In the genomic region with DNA sequence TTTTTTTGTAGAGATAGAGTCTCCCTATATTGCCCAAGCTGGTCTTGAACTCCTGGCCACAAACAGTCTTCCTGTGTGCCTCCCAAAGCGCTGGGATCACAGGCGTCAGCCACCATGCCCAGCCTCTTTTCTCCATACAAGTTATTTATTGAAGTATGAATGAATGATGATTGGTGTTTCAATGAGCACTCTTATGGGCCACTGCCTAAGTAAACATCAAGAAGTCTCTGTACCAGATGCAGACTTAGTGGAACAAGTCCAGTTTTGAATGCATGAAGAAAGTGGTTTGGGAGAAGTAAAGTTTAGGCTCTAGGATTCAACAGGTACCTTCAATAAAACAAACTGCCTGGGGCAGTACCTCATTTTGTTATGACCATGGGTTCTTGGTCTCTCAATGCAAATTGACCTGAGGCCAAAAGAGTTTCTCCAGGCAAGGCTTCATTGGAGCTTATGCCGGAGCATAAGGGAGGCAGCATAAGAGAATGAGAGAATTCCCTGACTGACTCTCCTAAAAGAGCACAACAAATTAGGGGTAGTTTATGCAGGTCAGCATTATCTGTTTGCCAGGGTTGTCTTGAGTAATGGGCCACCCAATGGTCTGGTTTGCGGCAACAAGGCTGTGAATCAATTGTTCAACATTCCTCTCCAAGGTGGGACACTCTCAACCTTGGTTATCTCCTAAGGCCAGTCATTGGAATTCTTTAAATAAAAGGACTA, we compare ENCODE assay signal across 11 cellular contexts. TPM values are rescaled to one million over a fixed set of nuclear protein-coding genes. Genes with fewer than 3 reads are reported as not detected.
DNase-seq lines count a peak whose midpoint lies in the region; ATAC-seq and TF ChIP-seq lines count a peak whose summit lies in the region.
"Had no signal": no experiment of that assay in that cellular context is flagged by ENCODE, and none has a peak within 500 bp of the region (broad histone marks: within the 10 kb centered on the region; RNA-seq: fewer than 3 reads in every experiment).

No MANE protein-coding gene starts in this region.

- no peak for ATAC-seq in activated B cell treated with CpG ODN at 0.5 μM for 24 hours (ENCODE audit: low read depth)
- ATAC-seq in HG02588 (IDR thresholded peaks at IDR 0.05; ENCODE audit: unreplicated experiment) = no peak

- peak overlapping the region; percentile 89 for H3K4me3 Mint-ChIP-seq in T-helper 2 cell treated with Interferon-gamma antibody and Interleukin-4, amounts not matched to agents 5 μg/mL and 100 μg/mL, for 36 hours
- H3K4me3 Mint-ChIP-seq in activated B cell treated with CpG ODN at 0.5 μM for 24 hours = peak overlapping the region; percentile 94

- H3K27ac ChIP-seq in iPS-18a (ENCODE audit: low read length) = no peak overlapping the region
- peak overlapping the region; percentile 83 for H3K27ac ChIP-seq in stomach smooth muscle (ENCODE audit: low read length)

- H3K27me3 Mint-ChIP-seq in T-helper 2 cell treated with Interferon-gamma antibody and Interleukin-4, amounts not matched to agents 5 μg/mL and 100 μg/mL, for 36 hours (ENCODE audit: low read depth) = no peaks in the 10 kb centered on the region
- no peaks in the 10 kb centered on the region for H3K27me3 Mint-ChIP-seq in activated B cell treated with CpG ODN at 0.5 μM for 24 hours

- CTCF ChIA-PET in activated B cell treated with CpG ODN at 0.5 μM for 24 hours (lab: Charles Lee) = no interaction called here

- intact Hi-C loops in activated B cell treated with CpG ODN at 0.5 μM for 24 hours (cut with micrococcal nuclease) = loop anchor here (1.0 to 10.0 kb wide), 6 partner anchors 19 to 1935 kb away; a partner anchor contains a TSS

- H3K36me3 ChIP-seq in iPS-18a (ENCODE audit: control insufficient read depth, low read depth, low read length) (no peaks in the 10 kb centered on the region), stomach smooth muscle (ENCODE audit: control insufficient read depth in 2 of 2, insufficient read depth in 2 of 2, low read length in 2 of 2) (no peaks in the 10 kb centered on the region)

- H3K27ac Mint-ChIP-seq in T-helper 2 cell treated with Interferon-gamma antibody and Interleukin-4, amounts not matched to agents 5 μg/mL and 100 μg/mL, for 36 hours = peak overlapping the region; percentile 90
- H3K27ac Mint-ChIP-seq in activated B cell treated with CpG ODN at 0.5 μM for 24 hours = peak overlapping the region; percentile 94

- H3K27me3 ChIP-seq in iPS-18a (ENCODE audit: control insufficient read depth, insufficient read depth, low read length) (no peaks in the 10 kb centered on the region), stomach smooth muscle (ENCODE audit: control insufficient read depth in 1 of 2, insufficient read depth in 2 of 2, low read length in 2 of 2) (no peaks in the 10 kb centered on the region)

- peak overlapping the region; percentile 89 for H3K9ac ChIP-seq in iPS-18a (ENCODE audit: low read length)
- peak overlapping the region in 1 of 2 donors; percentile 51 for H3K9ac ChIP-seq in stomach smooth muscle (ENCODE audit: low read length in 2 of 2)

- H3K9me3 ChIP-seq in iPS-18a (ENCODE audit: control insufficient read depth, low read depth, low read length) (no peaks in the 10 kb centered on the region), stomach smooth muscle (ENCODE audit: control insufficient read depth in 2 of 2, low read length in 2 of 2) (no peaks in the 10 kb centered on the region)

- H3K4me1 ChIP-seq in iPS-18a (ENCODE audit: control insufficient read depth, low read depth, low read length) (peaks cover 14% of the 10 kb centered on the region), stomach smooth muscle (ENCODE audit: control insufficient read depth, insufficient read depth, low read length) (peaks cover 15% of the 10 kb centered on the region)

- H3K9me3 Mint-ChIP-seq in T-helper 2 cell treated with Interferon-gamma antibody and Interleukin-4, amounts not matched to agents 5 μg/mL and 100 μg/mL, for 36 hours = no peaks in the 10 kb centered on the region
- H3K9me3 Mint-ChIP-seq in activated B cell treated with CpG ODN at 0.5 μM for 24 hours = no peaks in the 10 kb centered on the region

- peaks cover 12% of the 10 kb centered on the region for H3K36me3 Mint-ChIP-seq in T-helper 2 cell treated with Interferon-gamma antibody and Interleukin-4, amounts not matched to agents 5 μg/mL and 100 μg/mL, for 36 hours (ENCODE audit: low read depth)
- peaks cover 12% of the 10 kb centered on the region for H3K36me3 Mint-ChIP-seq in activated B cell treated with CpG ODN at 0.5 μM for 24 hours (ENCODE audit: low read depth)

- peaks cover 37% of the 10 kb centered on the region for H3K4me1 Mint-ChIP-seq in T-helper 2 cell treated with Interferon-gamma antibody and Interleukin-4, amounts not matched to agents 5 μg/mL and 100 μg/mL, for 36 hours (ENCODE audit: low read depth)
- H3K4me1 Mint-ChIP-seq in activated B cell treated with CpG ODN at 0.5 μM for 24 hours = peaks cover 56% of the 10 kb centered on the region

- no peak for DNase-seq in T-helper 2 cell treated with Interferon-gamma antibody and Interleukin-4, amounts not matched to agents 5 μg/mL and 100 μg/mL, for 36 hours (ENCODE audit: low spot score)
- DNase-seq in T-helper 2 cell (no peak), activated B cell treated with CpG ODN at 0.5 μM for 24 hours (no peak), NCI-H1694 (lab: John Stamatoyannopoulos, UW) (no peak), GM13977 (ENCODE audit: low spot score) (no peak)
- DNase-seq: GOT3; NCI-H524; stimulated activated CD4-positive, alpha-beta T cell treated with anti-CD3 and anti-CD28 coated beads, Interleukin-15, amount 100 ng/mL, for 24 hours had no signal

- in situ Hi-C loops in GM13977 (cut with MboI; ENCODE audit: low pct_unique_long_range_greater_than_20kb, low sequenced_read_pairs, unreplicated experiment) = no loop called here

- peak overlapping the region; percentile 96 for H3K4me3 ChIP-seq in iPS-18a (ENCODE audit: low read length)
- H3K4me3 ChIP-seq in stomach smooth muscle (ENCODE audit: low read length in 2 of 2) = peak overlapping the region; percentile 88 to 90

- POLR2A ChIA-PET in activated B cell treated with CpG ODN at 0.5 μM for 24 hours (lab: Charles Lee) = interaction anchor here (0.6 to 3.6 kb wide), 4 partner anchors 17 to 873 kb away, joined by 3 to 37 read pairs (median 6); a partner anchor contains a TSS

- no peak for TF ChIP-seq CTCF in activated B cell treated with CpG ODN at 0.5 μM for 24 hours (IDR thresholded peaks at IDR 0.05)
- TF ChIP-seq CTCF in GM13977 (IDR thresholded peaks at IDR 0.05; ENCODE audit: extremely low read depth, insufficient read depth, missing control alignments) = no peak

RNA-seq across cellular contexts. Expression of a gene that starts 1.1 kb away (rescaled TPM):
- 39.5 and 43.0 TPM in 2 replicates for total RNA-seq in activated B cell treated with CpG ODN at 0.5 μM for 24 hours

RNA-seq across cellular contexts. Expression of a gene that starts 19.8 kb away (rescaled TPM):
- 11.9 and 14.1 TPM in 2 replicates for total RNA-seq in activated B cell treated with CpG ODN at 0.5 μM for 24 hours

RNA-seq across cellular contexts. Expression of a gene that starts 48.7 kb away (rescaled TPM):
- total RNA-seq in activated B cell treated with CpG ODN at 0.5 μM for 24 hours = 40.6 and 43.5 TPM in 2 replicates
